20 cellular contexts compared by ENCODE assay signal in the genomic region with DNA sequence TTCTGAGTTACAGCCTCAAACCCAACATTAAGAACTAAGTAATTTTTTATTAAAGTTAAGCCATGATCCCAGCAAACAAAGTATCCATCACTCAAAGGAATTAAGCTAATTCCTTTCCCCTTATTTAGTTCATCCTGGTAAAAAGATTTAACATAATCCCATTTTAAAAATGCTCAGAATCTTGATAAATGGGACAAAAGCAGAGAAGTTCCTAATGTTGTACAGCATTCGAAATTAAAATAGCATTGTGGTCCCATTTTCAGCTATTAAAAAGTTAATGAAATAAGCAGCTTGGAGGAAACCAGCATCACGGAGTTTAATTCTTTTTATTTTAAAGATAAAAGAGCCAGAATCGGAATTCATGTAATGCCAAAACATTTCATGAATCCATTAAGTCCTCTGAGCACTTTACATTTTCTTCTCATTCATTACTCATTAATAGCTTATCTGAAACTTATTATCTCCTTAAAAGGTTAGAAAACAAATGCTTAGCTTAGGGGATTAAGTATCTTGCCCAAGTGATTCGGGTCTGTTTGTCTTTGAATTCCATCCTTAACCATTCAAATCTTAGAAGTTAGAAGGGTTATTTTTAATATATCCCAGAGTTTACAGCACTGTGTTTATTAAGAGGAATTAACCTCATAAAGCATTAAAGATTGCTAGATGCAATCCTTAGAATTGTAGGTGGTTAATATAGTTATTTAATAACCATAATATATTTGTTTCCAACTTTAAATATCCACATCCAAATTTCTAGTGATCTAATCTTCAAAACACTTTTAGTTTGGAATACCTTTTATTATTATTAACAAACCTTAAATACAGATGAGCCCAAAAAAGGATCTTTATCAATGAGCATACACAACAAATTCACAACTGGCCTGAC. TPM values are rescaled to one million over a fixed set of nuclear protein-coding genes. Genes with fewer than 3 reads are reported as not detected.
DNase-seq lines count a peak whose midpoint lies in the region; ATAC-seq and TF ChIP-seq lines count a peak whose summit lies in the region.
"Had no signal": no experiment of that assay in that cellular context is flagged by ENCODE, and none has a peak within 500 bp of the region (broad histone marks: within the 10 kb centered on the region; RNA-seq: fewer than 3 reads in every experiment).

No MANE protein-coding gene starts in this region.

- peak overlapping the region; percentile 30 for H3K27ac Mint-ChIP-seq in Caco-2 (ENCODE audit: unreplicated experiment)
- H3K27ac Mint-ChIP-seq in central memory CD8-positive, alpha-beta T cell (ENCODE audit: low read depth) = peak overlapping the region; percentile 8
- peak overlapping the region; percentile 52 for H3K27ac Mint-ChIP-seq in progenitor cell of endocrine pancreas
- H3K27ac Mint-ChIP-seq in naive thymus-derived CD8-positive, alpha-beta T cell = peak overlapping the region in 2 of 10 donors; percentile 10 to 14
- H3K27ac Mint-ChIP-seq: memory B cell had no signal

- CTCF ChIA-PET in Caco-2 (lab: Charles Lee) = interaction anchor here (0.9 to 1.9 kb wide), 6 partner anchors 9 to 224 kb away, joined by 3 to 12 read pairs (median 3); a partner anchor contains a TSS

- no TSS peak for BruUV-seq in Caco-2 (replicated peaks; lab: Mats Ljungman, UMichigan)

- DNase-seq in Caco-2 (no peak), NB4 (ENCODE audit: low read depth) (no peak), progenitor cell of endocrine pancreas (ENCODE audit: low spot score, unreplicated experiment) (no peak)
- no peak for DNase-seq in central memory CD8-positive, alpha-beta T cell (ENCODE audit: low spot score in 2 of 2)
- no peak for DNase-seq in stimulated activated naive CD4-positive, alpha-beta T cell treated with Interleukin-2 at 50 U/mL for 16 hours (lab: John Stamatoyannopoulos, UW)
- DNase-seq in naive thymus-derived CD8-positive, alpha-beta T cell = no peak
- DNase-seq: activated CD4-positive, alpha-beta T cell treated with anti-CD3 and anti-CD28 coated beads for 4 hours; activated gamma-delta T cell treated with Interleukin-2 at 50 U/mL for 16 hours; effector memory CD4-positive, alpha-beta T cell; H9; NCI-H1092 treated with DMSO at 0.1 percent for 48 hours; NCI-H2029; NCI-H446 treated with DMSO at 0.1 percent for 48 hours; nephron progenitor cell; stimulated activated CD4-positive, alpha-beta T cell treated with anti-CD3 and anti-CD28 coated beads, Interleukin-4, amount 100 ng/mL, for 24 hours had no signal

- H3K4me1 ChIP-seq in Caco-2 = peaks cover 60% of the 10 kb centered on the region

- no peak for ATAC-seq in central memory CD8-positive, alpha-beta T cell (replicated peaks; ENCODE audit: extremely low read depth, poor library complexity, severe bottlenecking)
- no peak for ATAC-seq in HG02678 (IDR thresholded peaks at IDR 0.05; ENCODE audit: unreplicated experiment)
- ATAC-seq in GM19324 (IDR thresholded peaks at IDR 0.05; ENCODE audit: low FRiP score, unreplicated experiment) = no peak
- ATAC-seq in naive thymus-derived CD8-positive, alpha-beta T cell = no peak

- intact Hi-C loops in Caco-2 (cut with micrococcal nuclease; ENCODE audit: unreplicated experiment) = loop anchor here (1.0 kb wide), 1 partner anchor 9 kb away; no protein-coding TSS in a partner anchor

- no peaks in the 10 kb centered on the region for H3K27me3 ChIP-seq in Caco-2 (replicated peaks; ENCODE audit: control insufficient read depth, insufficient read depth, low read length)

- peaks cover 31% of the 10 kb centered on the region for H3K36me3 ChIP-seq in Caco-2 (ENCODE audit: control insufficient read depth, insufficient read depth, low read length)

- H3K9me3 ChIP-seq in Caco-2 = no peaks in the 10 kb centered on the region
- H3K9me3 ChIP-seq: prostate gland had no signal

- no peaks in the 10 kb centered on the region for H3K9me3 Mint-ChIP-seq in Caco-2 (ENCODE audit: unreplicated experiment)
- no peaks in the 10 kb centered on the region for H3K9me3 Mint-ChIP-seq in central memory CD8-positive, alpha-beta T cell
- H3K9me3 Mint-ChIP-seq in progenitor cell of endocrine pancreas (ENCODE audit: low read depth) = no peaks in the 10 kb centered on the region
- no peaks in the 10 kb centered on the region for H3K9me3 Mint-ChIP-seq in naive thymus-derived CD8-positive, alpha-beta T cell
- H3K9me3 Mint-ChIP-seq: H9, memory B cell, nephron progenitor cell, type B pancreatic cell had no signal

- H3K4me3 ChIP-seq in Caco-2 (ENCODE audit: low read depth, low read length) (no peak overlapping the region), NB4 (ENCODE audit: low read depth, low read length) (peak overlapping the region; percentile 5)
- H3K4me3 ChIP-seq: prostate gland had no signal

- TF ChIP-seq POLR2A in NB4 (IDR thresholded peaks at IDR 0.05; ENCODE audit: extremely low read depth, insufficient read length) = no peak

- H3K27me3 Mint-ChIP-seq in Caco-2 (ENCODE audit: insufficient read depth, unreplicated experiment) = no peaks in the 10 kb centered on the region
- H3K27me3 Mint-ChIP-seq in central memory CD8-positive, alpha-beta T cell = no peaks in the 10 kb centered on the region
- no peaks in the 10 kb centered on the region for H3K27me3 Mint-ChIP-seq in progenitor cell of endocrine pancreas
- no peaks in the 10 kb centered on the region for H3K27me3 Mint-ChIP-seq in naive thymus-derived CD8-positive, alpha-beta T cell
- H3K27me3 Mint-ChIP-seq: memory B cell, type B pancreatic cell had no signal

- H3K4me3 Mint-ChIP-seq in Caco-2 (ENCODE audit: unreplicated experiment) (peak overlapping the region; percentile 25), progenitor cell of endocrine pancreas (ENCODE audit: low read depth) (no peak overlapping the region)
- no peak overlapping the region for H3K4me3 Mint-ChIP-seq in central memory CD8-positive, alpha-beta T cell
- peak overlapping the region in 3 of 10 donors; percentile 1 to 26 (median 6) for H3K4me3 Mint-ChIP-seq in naive thymus-derived CD8-positive, alpha-beta T cell
- H3K4me3 Mint-ChIP-seq: H9, memory B cell, nephron progenitor cell, type B pancreatic cell had no signal

- POLR2A ChIA-PET in Caco-2 (lab: Charles Lee) = interaction anchor here (0.5 to 2.3 kb wide), 10 partner anchors 9 to 144 kb away, joined by 3 to 79 read pairs (median 6); a partner anchor contains a TSS
- POLR2A ChIA-PET in naive thymus-derived CD8-positive, alpha-beta T cell (lab: Charles Lee) = interaction anchor here (1.0 to 1.8 kb wide), 2 partner anchors 11 to 37 kb away, joined by 4 to 8 read pairs; a partner anchor contains a TSS

- H3K36me3 Mint-ChIP-seq in Caco-2 (ENCODE audit: insufficient read depth, unreplicated experiment) (peaks cover 99% of the 10 kb centered on the region), progenitor cell of endocrine pancreas (ENCODE audit: insufficient read depth) (peaks cover 35% of the 10 kb centered on the region)
- peaks cover 90% of the 10 kb centered on the region for H3K36me3 Mint-ChIP-seq in central memory CD8-positive, alpha-beta T cell (ENCODE audit: insufficient read depth)
- peaks cover 8 to 96% (median 37%) of the 10 kb centered on the region in 3 donors for H3K36me3 Mint-ChIP-seq in naive thymus-derived CD8-positive, alpha-beta T cell

- peaks cover 47% of the 10 kb centered on the region for H3K4me1 Mint-ChIP-seq in Caco-2 (ENCODE audit: low read depth, unreplicated experiment)
- H3K4me1 Mint-ChIP-seq in central memory CD8-positive, alpha-beta T cell = peaks cover 52% of the 10 kb centered on the region
- peaks cover 17% of the 10 kb centered on the region for H3K4me1 Mint-ChIP-seq in progenitor cell of endocrine pancreas (ENCODE audit: low read depth)
- peaks cover 15 to 76% (median 58%) of the 10 kb centered on the region in 4 donors for H3K4me1 Mint-ChIP-seq in naive thymus-derived CD8-positive, alpha-beta T cell

- TF ChIP-seq CTCF in Caco-2 (IDR thresholded peaks at IDR 0.05; ENCODE audit: insufficient read depth in 1 of 2, low read depth in 1 of 2, low read length in 1 of 2, severe bottlenecking in 1 of 2, unreplicated experiment in 1 of 2) = no peak
- no peak for TF ChIP-seq CTCF in NB4 (IDR thresholded peaks at IDR 0.05; ENCODE audit: low read depth, low read length)
- TF ChIP-seq CTCF in progenitor cell of endocrine pancreas (IDR thresholded peaks at IDR 0.05; ENCODE audit: unreplicated experiment) = no peak

RNA-seq across cellular contexts. Expression of a gene that starts 11.2 kb away (rescaled TPM):
- 750 and 777 TPM in 2 replicates for total RNA-seq in Caco-2 (2022)
- total RNA-seq in progenitor cell of endocrine pancreas = 491 and 515 TPM in 2 replicates
- 100 to 1,000 TPM; 687 to 713 TPM for total RNA-seq in naive thymus-derived CD8-positive, alpha-beta T cell
- 100 to 1,000 TPM; 110 to 134 (median 112) TPM for polyA plus RNA-seq in naive thymus-derived CD8-positive, alpha-beta T cell

RNA-seq across cellular contexts. Expression of a gene that starts 31.6 kb away (rescaled TPM):
- total RNA-seq in Caco-2 (2022) = 354 and 357 TPM in 2 replicates
- total RNA-seq in progenitor cell of endocrine pancreas = 129 and 140 TPM in 2 replicates
- 10 to 100 TPM; 39.7 to 40.3 TPM for total RNA-seq in naive thymus-derived CD8-positive, alpha-beta T cell
- 100 to 1,000 TPM; 305 to 421 (median 381) TPM for polyA plus RNA-seq in naive thymus-derived CD8-positive, alpha-beta T cell

RNA-seq across cellular contexts. Expression of a gene that starts 31.7 kb away (rescaled TPM):
- 69.8 and 77.1 TPM in 2 replicates for total RNA-seq in Caco-2 (2022)
- 13.7 and 16.8 TPM in 2 replicates for total RNA-seq in progenitor cell of endocrine pancreas
- total RNA-seq in naive thymus-derived CD8-positive, alpha-beta T cell = 10 to 100 TPM; 24.8 to 25.5 TPM
- 10 to 100 TPM in 2 of 3 donors, 1 to 10 TPM in 1; 8.6 to 16.6 (median 14.1) TPM for polyA plus RNA-seq in naive thymus-derived CD8-positive, alpha-beta T cell

RNA-seq across cellular contexts. Expression of a gene that starts 41.0 kb away (rescaled TPM):
- total RNA-seq in Caco-2 (2022) (101 and 109 TPM in 2 replicates), progenitor cell of endocrine pancreas (37.1 and 42.2 TPM in 2 replicates)
- 10 to 100 TPM; 79.0 to 82.8 TPM for total RNA-seq in naive thymus-derived CD8-positive, alpha-beta T cell
- polyA plus RNA-seq in naive thymus-derived CD8-positive, alpha-beta T cell = 100 to 1,000 TPM; 114 to 135 (median 125) TPM
